20 cellular contexts compared by ENCODE assay signal in the genomic region with DNA sequence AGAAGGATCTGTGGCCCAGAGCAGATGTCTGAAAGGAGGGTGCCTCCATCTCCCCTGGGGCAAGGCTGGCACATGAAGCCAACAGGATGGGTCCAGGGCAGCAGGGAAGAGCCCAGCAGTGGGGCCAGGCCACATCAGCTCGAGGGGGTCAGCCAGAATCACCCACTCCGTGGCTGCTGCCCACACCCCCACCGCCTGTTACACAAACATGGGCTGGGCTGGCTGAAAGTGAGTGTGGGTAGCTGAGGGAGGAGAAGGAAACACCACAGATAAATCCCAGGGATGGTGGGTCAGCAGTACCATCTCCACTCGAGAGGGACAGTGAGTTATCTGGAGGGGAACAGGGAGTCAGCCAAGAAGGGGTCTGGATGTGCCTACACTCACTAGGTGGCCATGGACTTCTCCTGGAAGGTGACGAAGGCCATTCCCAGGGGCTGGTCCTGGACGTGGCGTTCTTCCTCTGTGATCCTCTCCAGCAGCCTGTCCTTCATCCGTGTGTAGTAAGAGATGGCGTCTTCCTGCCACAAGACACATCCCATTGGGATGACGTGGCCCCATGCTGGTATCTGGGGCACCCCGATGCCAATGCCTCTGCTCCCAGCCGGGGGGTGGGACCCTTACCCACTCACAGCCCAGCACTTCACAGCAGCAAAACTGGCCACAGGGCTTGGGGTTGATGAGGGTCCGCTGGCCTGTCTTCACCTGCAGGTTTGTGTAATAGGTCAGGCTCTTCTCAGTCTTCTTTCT. TPM values are rescaled to one million over a fixed set of nuclear protein-coding genes. Genes with fewer than 3 reads are reported as not detected.
DNase-seq lines count a peak whose midpoint lies in the region; ATAC-seq and TF ChIP-seq lines count a peak whose summit lies in the region.
"Had no signal": no experiment of that assay in that cellular context is flagged by ENCODE, and none has a peak within 500 bp of the region (broad histone marks: within the 10 kb centered on the region; RNA-seq: fewer than 3 reads in every experiment).

No MANE protein-coding gene starts in this region.

- DNase-seq in CD8-positive, alpha-beta T cell, result no peak
- DNase-seq in stimulated activated effector memory CD8-positive, alpha-beta T cell treated with anti-CD3 and anti-CD28 coated beads, Interleukin-12 subunit alpha, Interleukin-12 subunit beta, amount 100 ng/mL, for 72 hours (ENCODE audit: low spot score in 2 of 2), result no peak
- no peak for DNase-seq in NCI-H69 (lab: John Stamatoyannopoulos, UW)
- DNase-seq in NCI-H2196 treated with DMSO at 0.1 percent for 48 hours (lab: John Stamatoyannopoulos, UW; ENCODE audit: unreplicated experiment), result no peak
- DNase-seq: CD4-positive, alpha-beta memory T cell; DMS79; HCEC 1CT; NCI-H1105 treated with DMSO at 0.1 percent for 48 hours; NCI-H187 treated with DMSO at 0.1 percent for 48 hours; NCI-H2171 treated with DMSO at 0.1 percent for 48 hours; NCI-H774; RPMI8226 had no signal

- no peak overlapping the region for H3K4me3 Mint-ChIP-seq in CD8-positive, alpha-beta T cell
- no peak overlapping the region for H3K4me3 Mint-ChIP-seq in stimulated activated effector memory CD8-positive, alpha-beta T cell treated with anti-CD3 and anti-CD28 coated beads, Interleukin-12 subunit alpha, Interleukin-12 subunit beta, amount 100 ng/mL, for 72 hours
- H3K4me3 Mint-ChIP-seq: CD4-positive, alpha-beta memory T cell; IgD-negative memory B cell had no signal

- no peak for TF ChIP-seq CTCF in CD8-positive, alpha-beta T cell (IDR thresholded peaks at IDR 0.05)

- H3K27ac Mint-ChIP-seq in CD8-positive, alpha-beta T cell, result peak overlapping the region; percentile 60
- H3K27ac Mint-ChIP-seq in stimulated activated effector memory CD8-positive, alpha-beta T cell treated with anti-CD3 and anti-CD28 coated beads, Interleukin-12 subunit alpha, Interleukin-12 subunit beta, amount 100 ng/mL, for 72 hours, result peak overlapping the region; percentile 86

- H3K36me3 Mint-ChIP-seq in CD8-positive, alpha-beta T cell, result peaks cover 88% of the 10 kb centered on the region
- peaks cover 100% of the 10 kb centered on the region for H3K36me3 Mint-ChIP-seq in stimulated activated effector memory CD8-positive, alpha-beta T cell treated with anti-CD3 and anti-CD28 coated beads, Interleukin-12 subunit alpha, Interleukin-12 subunit beta, amount 100 ng/mL, for 72 hours

- peaks cover 86% of the 10 kb centered on the region for H3K36me3 ChIP-seq in BLaER1
- H3K36me3 ChIP-seq in CD8-positive, alpha-beta T cell (ENCODE audit: insufficient read depth, low read length), result peaks cover 78% of the 10 kb centered on the region

- H3K4me2 ChIP-seq in BLaER1, result no peak overlapping the region; the same call in 1 of the 2 replicates

- H3K4me3 ChIP-seq in BLaER1, result no peak overlapping the region
- H3K4me3 ChIP-seq in CD8-positive, alpha-beta T cell (ENCODE audit: low read depth, low read length), result no peak overlapping the region

- no peaks in the 10 kb centered on the region for H3K27me3 ChIP-seq in BLaER1
- H3K27me3 ChIP-seq in CD8-positive, alpha-beta T cell (ENCODE audit: insufficient read depth, low read length), result no peaks in the 10 kb centered on the region

- no peak overlapping the region for H3K9ac ChIP-seq in BLaER1

- H3K9me3 ChIP-seq in BLaER1, result no peaks in the 10 kb centered on the region
- no peaks in the 10 kb centered on the region for H3K9me3 ChIP-seq in CD8-positive, alpha-beta T cell (ENCODE audit: low read length)

- peaks cover 27% of the 10 kb centered on the region for H3K4me1 Mint-ChIP-seq in CD8-positive, alpha-beta T cell (ENCODE audit: low read depth)
- peaks cover 18% of the 10 kb centered on the region for H3K4me1 Mint-ChIP-seq in stimulated activated effector memory CD8-positive, alpha-beta T cell treated with anti-CD3 and anti-CD28 coated beads, Interleukin-12 subunit alpha, Interleukin-12 subunit beta, amount 100 ng/mL, for 72 hours

- POLR2A ChIA-PET in CD8-positive, alpha-beta T cell (lab: Charles Lee), result interaction anchor here (1.1 to 1.8 kb wide), 3 partner anchors 12 to 20 kb away, joined by 3 to 4 read pairs (median 3); a partner anchor contains a TSS

- intact Hi-C loops in CD8-positive, alpha-beta T cell (cut with DNase I, micrococcal nuclease), result loop anchor here in 1 of 2 experiments (10.0 kb wide), 1 partner anchor 113 kb away; no protein-coding TSS in a partner anchor

- no peaks in the 10 kb centered on the region for H3K9me3 Mint-ChIP-seq in CD8-positive, alpha-beta T cell
- H3K9me3 Mint-ChIP-seq in stimulated activated effector memory CD8-positive, alpha-beta T cell treated with anti-CD3 and anti-CD28 coated beads, Interleukin-12 subunit alpha, Interleukin-12 subunit beta, amount 100 ng/mL, for 72 hours, result no peaks in the 10 kb centered on the region
- H3K9me3 Mint-ChIP-seq: CD4-positive, alpha-beta memory T cell; IgD-negative memory B cell had no signal

- H4K20me1 ChIP-seq in BLaER1, result no peaks in the 10 kb centered on the region

- H3K27ac ChIP-seq in BLaER1 (peak overlapping the region; percentile 37; the same call in 1 of the 2 replicates), cingulate gyrus (ENCODE audit: low read depth, low read length) (peak overlapping the region; percentile 23)
- H3K27ac ChIP-seq in CD8-positive, alpha-beta T cell (ENCODE audit: low read depth, low read length), result peak overlapping the region; percentile 0
- H3K27ac ChIP-seq: HL-60 had no signal

- no peak for ATAC-seq in CD8-positive, alpha-beta T cell
- no peak for ATAC-seq in stimulated activated effector memory CD8-positive, alpha-beta T cell treated with anti-CD3 and anti-CD28 coated beads, Interleukin-12 subunit alpha, Interleukin-12 subunit beta, amount 100 ng/mL, for 72 hours
- ATAC-seq in GM18502 (IDR thresholded peaks at IDR 0.05; ENCODE audit: poor library complexity, unreplicated experiment), result no peak

- CTCF ChIA-PET in CD8-positive, alpha-beta T cell (lab: Charles Lee), result interaction anchor here (1.3 kb wide), 1 partner anchor 23 kb away, joined by 3 read pairs; no protein-coding TSS in a partner anchor

- peaks cover 69% of the 10 kb centered on the region for H3K4me1 ChIP-seq in BLaER1
- peaks cover 20% of the 10 kb centered on the region for H3K4me1 ChIP-seq in CD8-positive, alpha-beta T cell (ENCODE audit: insufficient read depth, low read length)

- no peaks in the 10 kb centered on the region for H3K27me3 Mint-ChIP-seq in CD8-positive, alpha-beta T cell (ENCODE audit: low read depth)
- H3K27me3 Mint-ChIP-seq: CD4-positive, alpha-beta memory T cell; IgD-negative memory B cell had no signal

RNA-seq across cellular contexts. Expression of a gene that starts 20.2 kb away (rescaled TPM):
- total RNA-seq in CD8-positive, alpha-beta T cell, result 100 to 1,000 TPM; 132 to 144 TPM

RNA-seq across cellular contexts. Expression of a gene that starts 26.9 kb away (rescaled TPM):
- not detected for total RNA-seq in CD8-positive, alpha-beta T cell
- total RNA-seq: G401, LHCN-M2, NCI-H460 had no signal

RNA-seq across cellular contexts. Expression of a gene that starts 52.1 kb away (rescaled TPM):
- under 1 TPM; 0.72 to 0.92 TPM for total RNA-seq in CD8-positive, alpha-beta T cell
